Comparison of ENCODE assay signal across 22 cellular contexts in genomic region chr1:99347041-99347684, GRCh38.
A peak's percentile ranks its signal among the peaks of the same experiment; 100 is the strongest.
DNase-seq lines count a peak whose midpoint lies in the region; ATAC-seq and TF ChIP-seq lines count a peak whose summit lies in the region.
"Had no signal": no experiment of that assay in that cellular context is flagged by ENCODE, and none has a peak within 500 bp of the region (broad histone marks: within the 10 kb centered on the region; RNA-seq: fewer than 3 reads in every experiment).

No MANE protein-coding gene starts in this region.

- peaks cover 6% of the 10 kb centered on the region for H3K4me1 Mint-ChIP-seq in progenitor cell of endocrine pancreas (ENCODE audit: low read depth)

- H3K27ac Mint-ChIP-seq in progenitor cell of endocrine pancreas = no peak overlapping the region

- H3K27me3 Mint-ChIP-seq in progenitor cell of endocrine pancreas = no peaks in the 10 kb centered on the region

- H3K9me3 Mint-ChIP-seq in progenitor cell of endocrine pancreas (ENCODE audit: low read depth) = peaks cover 3% of the 10 kb centered on the region

- DNase-seq in DMS53 (lab: John Stamatoyannopoulos, UW) = peak; percentile 35
- no peak for DNase-seq in DMS53 treated with DMSO at 0.1 percent for 48 hours (lab: John Stamatoyannopoulos, UW; ENCODE audit: unreplicated experiment)
- DNase-seq in NCI-H82 (lab: John Stamatoyannopoulos, UW) = peak; percentile 92
- DNase-seq in epithelial cell of esophagus (ENCODE audit: low read depth) = no peak
- no peak for DNase-seq in progenitor cell of endocrine pancreas (ENCODE audit: low spot score, unreplicated experiment)
- DNase-seq in caudate nucleus (lab: John Stamatoyannopoulos, UW) = no peak
- DNase-seq: AML-193, DMS 273 treated with DMSO at 0.1 percent for 48 hours, GDM1, HCEC 1CT, MV-4-11, NCI-H1694 treated with DMSO at 0.1 percent for 48 hours, NCI-H2171, NCI-H446 treated with DMSO at 0.1 percent for 48 hours, NCI-H69, PC-9, SIG-M5 had no signal

- no peak overlapping the region for H3K4me3 ChIP-seq in epithelial cell of esophagus (ENCODE audit: low read length)
- H3K4me3 ChIP-seq: K562, PC-9 had no signal

- no peak overlapping the region for H3K27ac ChIP-seq in caudate nucleus (ENCODE audit: low read depth, low read length)
- H3K27ac ChIP-seq: 22Rv1, PC-9, RWPE1 had no signal

- no peak for ATAC-seq in GM18520 (IDR thresholded peaks at IDR 0.05; ENCODE audit: unreplicated experiment)
- ATAC-seq in HG03571 (IDR thresholded peaks at IDR 0.05; ENCODE audit: unreplicated experiment) = no peak
- ATAC-seq: K562 had no signal

- TF ChIP-seq CTCF in epithelial cell of esophagus (IDR thresholded peaks at IDR 0.05; ENCODE audit: insufficient read depth, low read depth, low read length, missing control alignments) = peak; percentile 12
- TF ChIP-seq CTCF in progenitor cell of endocrine pancreas (IDR thresholded peaks at IDR 0.05; ENCODE audit: unreplicated experiment) = peak; percentile 35

- H3K36me3 Mint-ChIP-seq in progenitor cell of endocrine pancreas (ENCODE audit: insufficient read depth) = no peaks in the 10 kb centered on the region

- no peak overlapping the region for H3K4me3 Mint-ChIP-seq in progenitor cell of endocrine pancreas (ENCODE audit: low read depth)

Comparison
In these comparisons a context has a peak if more than half of its experiments do, and no peak if none do; other contexts are left out.
1. DNase-seq: peak in DMS53 (single experiment) and NCI-H82 (single experiment); none in DMS53 treated with DMSO at 0.1 percent for 48 hours (single experiment), epithelial cell of esophagus (single experiment), progenitor cell of endocrine pancreas (single experiment) and caudate nucleus (0 of 61).